Comparison of ENCODE assay signal across 27 cellular contexts in the genomic region with DNA sequence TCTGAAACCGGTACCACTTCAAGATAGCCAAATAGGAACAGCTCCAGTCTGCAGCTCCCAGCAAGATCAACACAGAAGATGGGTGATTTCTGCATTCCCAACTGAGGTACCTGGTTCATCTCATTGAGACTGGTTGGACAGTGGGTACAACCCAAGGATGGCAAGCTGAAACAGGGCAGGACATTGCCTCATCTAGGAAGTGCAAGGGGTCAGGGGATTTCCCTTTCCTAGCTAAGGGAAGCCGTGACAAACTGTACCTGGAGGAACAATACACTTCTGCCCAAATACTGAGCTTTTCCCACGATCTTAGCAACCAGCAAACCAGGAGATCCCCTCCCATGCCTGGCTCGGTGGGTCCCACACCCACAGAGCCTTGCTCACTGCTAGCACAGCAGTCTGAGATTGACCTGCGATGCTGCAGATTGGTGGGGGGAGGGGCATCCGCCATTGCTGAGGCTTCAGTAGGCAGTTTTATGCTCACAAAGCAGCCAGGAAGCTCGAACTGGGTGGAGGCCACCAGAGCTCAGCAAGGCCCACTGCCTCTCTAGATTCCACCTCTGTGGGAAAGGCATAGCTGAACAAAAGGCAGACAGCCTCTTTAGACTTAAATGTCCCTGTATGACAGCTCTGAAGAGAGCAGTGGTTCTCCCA.
"Had no signal": no experiment of that assay in that cellular context is flagged by ENCODE, and none has a peak within 500 bp of the region (broad histone marks: within the 10 kb centered on the region; RNA-seq: fewer than 3 reads in every experiment).

No MANE protein-coding gene starts in this region.

- H3K4me3 ChIP-seq: dorsolateral prefrontal cortex, esophagus squamous epithelium, heart right ventricle, lung, mucosa of descending colon, prostate gland, right atrium auricular region, sigmoid colon, stomach, thyroid gland, vagina had no signal

- ATAC-seq: heart right ventricle; left lobe of liver; mucosa of descending colon; natural killer cell treated with Interleukin-12 subunit alpha and Interleukin-12 subunit beta and Interleukin-15 and Interleukin-18, amount 100 ng/mL, for 72 hours; stimulated activated effector memory CD8-positive, alpha-beta T cell treated with anti-CD3 and anti-CD28 coated beads, Interleukin-12 subunit alpha, Interleukin-12 subunit beta, amount 100 ng/mL, for 72 hours had no signal

- H3K4me1 ChIP-seq: esophagus squamous epithelium, heart right ventricle, prostate gland, right atrium auricular region, sigmoid colon, stomach, thyroid gland, vagina had no signal

- H3K9me3 ChIP-seq: mucosa of descending colon, prostate gland, right atrium auricular region, thyroid gland, vagina had no signal

- H3K27ac ChIP-seq: dorsolateral prefrontal cortex, esophagus squamous epithelium, heart right ventricle, prostate gland, right atrium auricular region, sigmoid colon, stomach, thyroid gland, vagina had no signal

- H3K27ac Mint-ChIP-seq: mesothelial cell of epicardium; naive B cell; natural killer cell treated with Interleukin-12 subunit alpha and Interleukin-12 subunit beta and Interleukin-15 and Interleukin-18, amount 100 ng/mL, for 72 hours; stimulated activated effector memory CD8-positive, alpha-beta T cell treated with anti-CD3 and anti-CD28 coated beads, Interleukin-12 subunit alpha, Interleukin-12 subunit beta, amount 100 ng/mL, for 72 hours had no signal

- H3K27me3 ChIP-seq: dorsolateral prefrontal cortex, heart right ventricle, right atrium auricular region, thyroid gland, vagina had no signal

- H3K36me3 Mint-ChIP-seq: mesothelial cell of epicardium; stimulated activated effector memory CD8-positive, alpha-beta T cell treated with anti-CD3 and anti-CD28 coated beads, Interleukin-12 subunit alpha, Interleukin-12 subunit beta, amount 100 ng/mL, for 72 hours had no signal

- DNase-seq: dorsolateral prefrontal cortex; effector CD4-positive, alpha-beta T cell; esophagus squamous epithelium; foreskin melanocyte; glutamatergic neuron; heart right ventricle; hippocampal formation; mesenchymal stem cell; mucosa of descending colon; naive B cell; nucleus accumbens; sigmoid colon; stimulated activated CD4-positive, alpha-beta T cell treated with anti-CD3 and anti-CD28 coated beads, Interleukin-2, amount 100 ng/mL, for 24 hours; stimulated activated CD4-positive, alpha-beta T cell treated with anti-CD3 and anti-CD28 coated beads, Interleukin-4, amount 100 ng/mL, for 24 hours; stimulated activated naive CD4-positive, alpha-beta T cell treated with Interleukin-2 at 50 U/mL for 16 hours; stomach; thyroid gland; trophoblast cell had no signal

- H3K36me3 ChIP-seq: esophagus squamous epithelium, heart right ventricle, prostate gland, right atrium auricular region, sigmoid colon, stomach, thyroid gland, vagina had no signal

- H3K4me1 Mint-ChIP-seq: mesothelial cell of epicardium; naive B cell; neural crest cell; stimulated activated effector memory CD8-positive, alpha-beta T cell treated with anti-CD3 and anti-CD28 coated beads, Interleukin-12 subunit alpha, Interleukin-12 subunit beta, amount 100 ng/mL, for 72 hours had no signal

- H3K4me3 Mint-ChIP-seq: mesothelial cell of epicardium; naive B cell; natural killer cell treated with Interleukin-12 subunit alpha and Interleukin-12 subunit beta and Interleukin-15 and Interleukin-18, amount 100 ng/mL, for 72 hours; neural crest cell; stimulated activated effector memory CD8-positive, alpha-beta T cell treated with anti-CD3 and anti-CD28 coated beads, Interleukin-12 subunit alpha, Interleukin-12 subunit beta, amount 100 ng/mL, for 72 hours had no signal
